Comparison of ENCODE assay signal across 8 cellular contexts in the genomic region with DNA sequence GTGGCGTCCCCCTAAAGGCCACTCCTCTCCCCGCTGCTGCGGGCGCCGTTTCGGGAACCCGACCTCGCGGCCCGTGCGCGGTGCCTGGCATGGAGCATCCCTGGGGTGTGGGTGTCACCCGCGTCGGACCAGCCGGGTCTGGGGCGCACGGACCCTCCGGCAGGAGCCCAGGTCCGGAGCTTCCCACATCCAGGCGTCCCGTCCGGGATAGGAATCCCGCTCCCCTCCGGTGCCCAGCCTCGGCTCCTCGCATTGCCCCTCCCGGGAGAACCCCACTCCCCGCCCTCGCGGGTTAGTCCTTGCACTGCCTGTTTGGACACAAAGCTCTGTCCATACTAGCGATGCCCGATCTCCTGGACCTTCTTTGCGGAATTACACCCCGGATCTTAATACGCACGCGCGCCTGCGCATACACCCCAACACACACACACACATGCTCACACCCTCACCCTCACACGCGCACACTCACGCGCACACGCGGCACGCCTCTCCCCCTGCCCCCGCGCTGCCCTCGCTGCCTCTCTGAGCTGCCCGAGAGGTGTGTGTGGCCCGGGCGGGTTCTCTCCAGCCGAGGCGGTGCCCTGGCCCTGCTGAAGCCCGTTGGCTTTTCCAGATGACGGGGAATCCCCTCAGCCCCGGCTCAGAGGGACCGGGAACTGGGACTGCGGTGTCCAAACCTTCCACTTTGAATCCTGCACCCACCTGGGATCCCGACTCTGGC. TPM values are rescaled to one million over a fixed set of nuclear protein-coding genes. Genes with fewer than 3 reads are reported as not detected.
A peak's percentile ranks its signal among the peaks of the same experiment; 100 is the strongest.
DNase-seq lines count a peak whose midpoint lies in the region; ATAC-seq, FAIRE-seq and TF ChIP-seq lines count a peak whose summit lies in the region.

No MANE protein-coding gene starts in this region.

- peak overlapping the region; percentile 94 for H2AFZ ChIP-seq in endothelial cell of umbilical vein (ENCODE audit: low read depth, low read length)

- no peak for TF ChIP-seq CTCF in endothelial cell of umbilical vein (IDR thresholded peaks at IDR 0.05; ENCODE audit: extremely low read depth in 1 of 2, insufficient read depth in 1 of 2, low read depth in 1 of 2, low read length in 2 of 2)

- no peaks in the 10 kb centered on the region for H3K36me3 ChIP-seq in endothelial cell of umbilical vein (ENCODE audit: control insufficient read depth in 2 of 2, extremely low read depth in 1 of 2, insufficient read depth in 2 of 2, low read length in 2 of 2)
- H3K36me3 ChIP-seq in mesodermal cell (ENCODE audit: control insufficient read depth, insufficient read depth, low read length), result peaks cover 3% of the 10 kb centered on the region

- H3K9me3 ChIP-seq in endothelial cell of umbilical vein (replicated peaks; ENCODE audit: control insufficient read depth, insufficient read depth, low read length) (no peaks in the 10 kb centered on the region), mesodermal cell (ENCODE audit: control insufficient read depth, low read length) (no peaks in the 10 kb centered on the region)

- TF ChIP-seq POLR2A in endothelial cell of umbilical vein (IDR thresholded peaks at IDR 0.05; ENCODE audit: low read depth, low read length), result no peak

- H3K79me2 ChIP-seq in endothelial cell of umbilical vein (ENCODE audit: control insufficient read depth, insufficient read depth, low read length), result no peaks in the 10 kb centered on the region

- 0% methylated on average over 43 to 47 of the region's 61 CpGs for WGBS in mesodermal cell (ENCODE audit: insufficient coverage in 2 of 2), 2 experiments

- no peaks in the 10 kb centered on the region for H3K36me3 Mint-ChIP-seq in stimulated activated naive B cell treated with anti-CD40 and anti-IgM and Interleukin-4, amounts not matched to agents 10 μg/mL and 1 μg/mL and 100 μg/mL, for 72 hours

- H3K27ac ChIP-seq in endothelial cell of umbilical vein (ENCODE audit: insufficient read depth, low read depth, low read length) (no peak overlapping the region), mesodermal cell (ENCODE audit: low read depth, low read length, severe bottlenecking) (no peak overlapping the region)

- no peaks in the 10 kb centered on the region for H3K9me1 ChIP-seq in endothelial cell of umbilical vein (replicated peaks; ENCODE audit: control insufficient read depth, extremely low read depth, insufficient read depth, low read length)

- H3K9me3 Mint-ChIP-seq in stimulated activated naive B cell treated with anti-CD40 and anti-IgM and Interleukin-4, amounts not matched to agents 10 μg/mL and 1 μg/mL and 100 μg/mL, for 72 hours, result no peaks in the 10 kb centered on the region

- peak; percentile 76 for FAIRE-seq in endothelial cell of umbilical vein (lab: Jason Lieb, UNC)

- dilution Hi-C loops in endothelial cell of umbilical vein (cut with MboI; ENCODE audit: extremely low pct_ligation_motif_present, low sequenced_read_pairs), result no loop called here

- peak overlapping the region; percentile 87 for H3K27ac Mint-ChIP-seq in stimulated activated naive B cell treated with anti-CD40 and anti-IgM and Interleukin-4, amounts not matched to agents 10 μg/mL and 1 μg/mL and 100 μg/mL, for 72 hours

- H4K20me1 ChIP-seq in endothelial cell of umbilical vein (replicated peaks; ENCODE audit: control insufficient read depth, extremely low read depth, insufficient read depth, low read length), result no peaks in the 10 kb centered on the region

- peak overlapping the region; percentile 62 for H3K4me2 ChIP-seq in endothelial cell of umbilical vein (ENCODE audit: insufficient read depth, low read length)

- peak overlapping the region; percentile 58 for H3K9ac ChIP-seq in endothelial cell of umbilical vein (replicated peaks; ENCODE audit: extremely low read depth, insufficient read depth, low read length)

- H3K4me1 Mint-ChIP-seq in stimulated activated naive B cell treated with anti-CD40 and anti-IgM and Interleukin-4, amounts not matched to agents 10 μg/mL and 1 μg/mL and 100 μg/mL, for 72 hours, result peaks cover 6 to 14% of the 10 kb centered on the region in 2 donors

- BruUV-seq in endothelial cell of umbilical vein (replicated peaks; lab: Mats Ljungman, UMichigan), result no TSS peak

- H3K4me3 ChIP-seq in endothelial cell of umbilical vein (replicated peaks in 1 of 3; ENCODE audit: insufficient read depth in 1 of 3, low read depth in 1 of 3, low read length in 3 of 3) (peak overlapping the region; percentile 45 to 83 (median 59)), mesodermal cell (ENCODE audit: extremely low read depth, insufficient read depth, low read length, poor library complexity, severe bottlenecking) (peak overlapping the region; percentile 73)

- peak; percentile 17 for ATAC-seq in HG02870 (IDR thresholded peaks at IDR 0.05; ENCODE audit: unreplicated experiment)
- ATAC-seq in stimulated activated naive B cell treated with anti-CD40 and anti-IgM and Interleukin-4, amounts not matched to agents 10 μg/mL and 1 μg/mL and 100 μg/mL, for 72 hours (replicated peaks), result peak; percentile 57 to 64

- H3K4me3 Mint-ChIP-seq in stimulated activated naive B cell treated with anti-CD40 and anti-IgM and Interleukin-4, amounts not matched to agents 10 μg/mL and 1 μg/mL and 100 μg/mL, for 72 hours, result peak overlapping the region; percentile 93 to 95

- DNase-seq in NCI-H524 (lab: John Stamatoyannopoulos, UW) (peak; percentile 11 to 42), NCI-H524 treated with DMSO at 0.1 percent for 48 hours (lab: John Stamatoyannopoulos, UW) (no peak), NCI-H460 (ENCODE audit: extremely low read depth, low read depth) (peak; percentile 15), activated T-cell treated with anti-CD3 and anti-CD28 coated beads for 24 hours (ENCODE audit: low read depth) (peak; percentile 28), endothelial cell of umbilical vein (ENCODE audit: low read depth, low spot score) (peak; percentile 38)
- peak; percentile 36 for DNase-seq in stimulated activated naive B cell treated with anti-CD40 and anti-IgM and Interleukin-4, amounts not matched to agents 10 μg/mL and 1 μg/mL and 100 μg/mL, for 72 hours

- H3K4me1 ChIP-seq in endothelial cell of umbilical vein (ENCODE audit: control insufficient read depth, extremely low read depth, insufficient read depth, low read length) (peaks cover 6% of the 10 kb centered on the region), mesodermal cell (ENCODE audit: control insufficient read depth, insufficient read depth, low read length, poor library complexity, severe bottlenecking) (no peaks in the 10 kb centered on the region)

- peaks cover 0 to 3% of the 10 kb centered on the region in 2 experiments for H3K27me3 ChIP-seq in endothelial cell of umbilical vein (ENCODE audit: control insufficient read depth in 2 of 2, insufficient read depth in 2 of 2, low read length in 2 of 2)

- CTCF ChIA-PET in endothelial cell of umbilical vein (lab: Charles Lee), result interaction anchor here (1.4 to 2.4 kb wide), 3 partner anchors 9 to 74 kb away, joined by 3 to 7 read pairs (median 6); no protein-coding TSS in a partner anchor

- intact Hi-C loops in endothelial cell of umbilical vein (cut with micrococcal nuclease), result loop anchor here (1.0 to 2.0 kb wide), 3 partner anchors 107 to 370 kb away; a partner anchor contains a TSS

- POLR2A ChIA-PET in endothelial cell of umbilical vein (lab: Charles Lee), result no interaction called here

- H3K27me3 Mint-ChIP-seq in stimulated activated naive B cell treated with anti-CD40 and anti-IgM and Interleukin-4, amounts not matched to agents 10 μg/mL and 1 μg/mL and 100 μg/mL, for 72 hours, result peaks cover 4 to 5% of the 10 kb centered on the region in 2 donors

TF ChIP-seq in endothelial cell of umbilical vein, 7 proteins besides CTCF, POLR2A, EP300 and RAD21:
- TF ChIP-seq, protein P1, sequence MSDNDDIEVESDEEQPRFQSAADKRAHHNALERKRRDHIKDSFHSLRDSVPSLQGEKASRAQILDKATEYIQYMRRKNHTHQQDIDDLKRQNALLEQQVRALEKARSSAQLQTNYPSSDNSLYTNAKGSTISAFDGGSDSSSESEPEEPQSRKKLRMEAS (IDR thresholded peaks at IDR 0.05; ENCODE audit: insufficient read depth, insufficient read length), result no peak
- TF ChIP-seq EZH2 (IDR thresholded peaks at IDR 0.05; ENCODE audit: borderline replicate concordance, low read depth, low read length, severe bottlenecking) (no peak), FOS (IDR thresholded peaks at IDR 0.05; ENCODE audit: borderline replicate concordance, insufficient read depth, low read length) (no peak), POLR2AphosphoS5 (IDR thresholded peaks at IDR 0.05; ENCODE audit: insufficient read depth, low read depth, low read length) (no peak), GATA2 (IDR thresholded peaks at IDR 0.05; ENCODE audit: insufficient read depth, insufficient read length, low read depth, low read length) (no peak), JUN (IDR thresholded peaks at IDR 0.05; ENCODE audit: borderline replicate concordance, insufficient read depth, insufficient read length, low read depth) (no peak), MYC (IDR thresholded peaks at IDR 0.05; ENCODE audit: low read depth, low read length) (no peak)

RNA-seq across cellular contexts. Expression of a gene that starts 0.9 kb away (rescaled TPM):
- 2.5 TPM in 2 replicates for total RNA-seq in NCI-H460 (2014; rRNA removed; shearing (Covaris generic))
- 6.1 and 9.5 TPM in 2 replicates for polyA plus RNA-seq in NCI-H460 (2014; cell fraction: nucleus; rRNA removed)
- total RNA-seq in endothelial cell of umbilical vein, result 4.8 and 6.6 TPM in 2 replicates
- polyA plus RNA-seq in endothelial cell of umbilical vein, result 3.9 and 4.9 TPM in 2 replicates
- 3.9 and 4.2 TPM in 2 replicates for polyA plus RNA-seq in endothelial cell of umbilical vein (2011; cell fraction: cytosol; rRNA removed)
- polyA plus RNA-seq in endothelial cell of umbilical vein (2011; cell fraction: nucleus; rRNA removed), result 10.3 and 10.4 TPM in 2 replicates
- polyA plus RNA-seq in endothelial cell of umbilical vein (2012), result 5.2 and 6.7 TPM in 2 replicates
- 6.0 and 8.3 TPM in 2 replicates for polyA minus RNA-seq in endothelial cell of umbilical vein
- 2.6 TPM for polyA minus RNA-seq in endothelial cell of umbilical vein (2011; cell fraction: cytosol; rRNA and poly(A)+ RNA removed)
- polyA minus RNA-seq in endothelial cell of umbilical vein (2011; cell fraction: nucleus; rRNA and poly(A)+ RNA removed), result 7.0 and 7.9 TPM in 2 replicates
- polyA plus RNA-seq in mesodermal cell (2013, experiment 1 of 2), result 14.6 TPM
- 9.9 TPM for polyA plus RNA-seq in mesodermal cell (2013, experiment 2 of 2)
